In the genomic region with DNA sequence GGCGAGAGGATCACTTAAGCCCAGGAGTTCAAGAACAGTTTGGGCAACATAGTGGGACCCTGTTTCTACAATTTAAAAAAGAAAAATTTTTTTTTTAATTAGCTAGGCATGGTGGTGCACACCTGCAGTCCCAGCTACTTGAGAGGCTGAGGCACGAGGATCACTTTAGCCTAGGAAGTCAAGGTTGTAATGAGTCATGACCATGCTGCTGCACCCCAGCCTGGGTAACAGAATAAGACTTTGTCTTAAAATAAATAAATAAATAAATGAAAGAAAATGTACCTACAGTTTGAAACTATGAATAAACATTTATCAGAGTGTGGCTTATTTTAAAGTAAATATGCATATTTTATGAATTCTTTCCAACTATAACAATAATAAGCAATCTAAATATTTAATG, we compare ENCODE assay signal across 1 cellular context.
TF ChIP-seq lines count a peak whose summit lies in the region.

No MANE protein-coding gene starts in this region.

TF ChIP-seq in IMR-90, 13 proteins besides CTCF, POLR2A, EP300 and RAD21 (continued from another document):
- TF ChIP-seq, protein P1, sequence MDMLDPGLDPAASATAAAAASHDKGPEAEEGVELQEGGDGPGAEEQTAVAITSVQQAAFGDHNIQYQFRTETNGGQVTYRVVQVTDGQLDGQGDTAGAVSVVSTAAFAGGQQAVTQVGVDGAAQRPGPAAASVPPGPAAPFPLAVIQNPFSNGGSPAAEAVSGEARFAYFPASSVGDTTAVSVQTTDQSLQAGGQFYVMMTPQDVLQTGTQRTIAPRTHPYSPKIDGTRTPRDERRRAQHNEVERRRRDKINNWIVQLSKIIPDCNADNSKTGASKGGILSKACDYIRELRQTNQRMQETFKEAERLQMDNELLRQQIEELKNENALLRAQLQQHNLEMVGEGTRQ (IDR thresholded peaks at IDR 0.05; ENCODE audit: low read depth, low read length) = no peak
- TF ChIP-seq CHD1 (IDR thresholded peaks at IDR 0.05; ENCODE audit: low read depth, low read length) = no peak
